In the genomic region with DNA sequence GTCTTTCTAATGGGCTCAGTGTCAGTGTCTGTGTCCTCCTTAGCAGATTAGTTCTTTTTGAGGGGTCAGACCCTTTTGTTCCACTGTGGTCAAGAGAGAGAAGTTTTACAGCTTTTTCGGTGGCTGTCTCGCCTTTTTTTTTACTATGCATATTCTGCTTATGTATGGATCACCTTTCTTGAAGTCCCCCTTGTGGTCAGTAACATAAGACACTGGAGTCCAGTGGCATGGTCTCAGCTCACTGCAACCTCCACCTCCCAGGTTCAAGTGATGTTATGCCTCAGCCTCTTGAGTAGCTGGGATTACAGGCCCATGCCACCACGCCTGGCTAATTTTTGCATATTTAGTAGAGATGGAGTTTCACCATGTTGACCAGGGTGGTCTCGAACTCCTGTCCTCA, we compare ENCODE assay signal across 13 cellular contexts.
"Had no signal": no experiment of that assay in that cellular context is flagged by ENCODE, and none has a peak within 500 bp of the region (broad histone marks: within the 10 kb centered on the region; RNA-seq: fewer than 3 reads in every experiment).

No MANE protein-coding gene starts in this region.

- ATAC-seq: activated CD4-positive, CD25-positive, alpha-beta regulatory T cell treated with anti-CD3 and anti-CD28 coated beads, Interleukin-2, amount 50 U/mL, for 24 hours; left lobe of liver; stimulated activated naive CD8-positive, alpha-beta T cell treated with anti-CD3 and anti-CD28 coated beads, Interleukin-15, Interleukin-2, amounts not matched to agents 100 U/mL and 50 U/mL, for 24 hours; upper lobe of right lung had no signal

- H3K9me3 ChIP-seq: upper lobe of right lung had no signal

- H3K4me3 ChIP-seq: upper lobe of right lung had no signal

- H3K9me3 Mint-ChIP-seq: activated naive CD4-positive, alpha-beta T cell treated with anti-CD3 and anti-CD28 coated beads, Interleukin-2, amount 50 U/mL, for 24 hours; nephron had no signal

- H3K4me3 Mint-ChIP-seq: activated naive CD4-positive, alpha-beta T cell treated with anti-CD3 and anti-CD28 coated beads, Interleukin-2, amount 50 U/mL, for 24 hours; nephron had no signal

- H3K4me1 ChIP-seq: upper lobe of right lung had no signal

- H3K4me1 Mint-ChIP-seq: activated naive CD4-positive, alpha-beta T cell treated with anti-CD3 and anti-CD28 coated beads, Interleukin-2, amount 50 U/mL, for 24 hours; nephron had no signal

- H3K36me3 ChIP-seq: upper lobe of right lung had no signal

- DNase-seq: activated CD4-positive, alpha-beta T cell treated with anti-CD3 and anti-CD28 coated beads, Interleukin-2, amount 50 U/mL, for 4 hours; activated effector memory CD4-positive, alpha-beta T cell treated with Interleukin-2 at 50 U/mL for 16 hours; activated T-cell treated with anti-CD3 and anti-CD28 coated beads, Interleukin-2, amount 50 U/mL, for 1 hour; amygdala; foreskin melanocyte; head of caudate nucleus; stimulated activated CD4-positive, alpha-beta T cell treated with anti-CD3 and anti-CD28 coated beads, Interleukin-2, amount 100 ng/mL, for 48 hours; stimulated activated naive CD8-positive, alpha-beta T cell treated with anti-CD3 and anti-CD28 coated beads, Interleukin-15, Interleukin-2, amounts not matched to agents 100 U/mL and 50 U/mL, for 24 hours; upper lobe of right lung had no signal

- H3K27me3 Mint-ChIP-seq: activated naive CD4-positive, alpha-beta T cell treated with anti-CD3 and anti-CD28 coated beads, Interleukin-2, amount 50 U/mL, for 24 hours had no signal

- H3K27ac ChIP-seq: upper lobe of right lung had no signal

- H3K27ac Mint-ChIP-seq: activated naive CD4-positive, alpha-beta T cell treated with anti-CD3 and anti-CD28 coated beads, Interleukin-2, amount 50 U/mL, for 24 hours; nephron had no signal

- H3K27me3 ChIP-seq: upper lobe of right lung had no signal
